Comparison of ENCODE assay signal across 12 cellular contexts in the genomic region with DNA sequence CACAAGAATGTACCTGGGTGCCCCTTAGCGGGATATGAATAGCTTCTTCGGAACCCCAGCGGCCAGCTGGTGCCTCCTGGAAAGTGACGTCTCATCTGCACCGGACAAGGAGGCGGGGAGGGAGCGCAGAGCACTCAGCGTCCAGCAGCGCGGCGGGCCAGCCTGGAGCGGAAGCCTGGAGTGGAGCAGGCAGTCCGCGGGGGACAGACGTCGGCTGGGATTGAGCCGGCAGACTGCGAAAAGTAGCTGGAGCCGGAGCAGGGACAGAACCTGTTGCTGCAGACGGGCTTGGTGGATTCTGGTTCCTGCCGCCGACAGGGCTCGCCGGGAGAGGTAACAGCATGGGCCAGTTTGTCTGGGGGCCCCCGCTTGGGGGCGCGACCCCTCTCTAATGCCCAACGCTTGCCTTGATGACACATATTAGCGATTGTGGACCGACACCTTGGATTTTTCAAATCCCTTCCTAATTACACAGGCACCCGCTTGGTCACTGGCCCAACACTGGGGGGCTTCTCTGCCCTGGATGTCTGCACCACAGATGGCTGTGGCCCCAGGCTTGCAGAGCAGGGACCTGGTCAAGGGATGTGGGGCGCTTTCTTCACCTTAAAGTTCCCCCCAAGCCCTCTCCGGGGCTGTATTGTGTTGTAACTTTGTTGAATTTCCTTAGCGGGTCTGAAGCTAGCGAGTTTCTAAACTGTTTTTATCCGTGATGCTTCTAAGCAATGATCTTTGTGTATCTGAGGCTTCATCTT. TPM values are rescaled to one million over a fixed set of nuclear protein-coding genes. Genes with fewer than 3 reads are reported as not detected.
DNase-seq lines count a peak whose midpoint lies in the region; ATAC-seq, FAIRE-seq and TF ChIP-seq lines count a peak whose summit lies in the region.
"Had no signal": no experiment of that assay in that cellular context is flagged by ENCODE, and none has a peak within 500 bp of the region (broad histone marks: within the 10 kb centered on the region; RNA-seq: fewer than 3 reads in every experiment).

A gene (plus strand): TSS at position 133 of the 752 bp plus-strand sequence. CDS start 96,592 bp downstream, outside the sequence.

- intact Hi-C loops in endothelial cell of umbilical vein (cut with micrococcal nuclease) (no loop called here), lower lobe of right lung (cut with DNase I) (no loop called here)

- H3K79me2 ChIP-seq in endothelial cell of umbilical vein (ENCODE audit: control insufficient read depth, insufficient read depth, low read length) = no peaks in the 10 kb centered on the region

- WGBS in upper lobe of left lung, 2 donors = 20 to 21% methylated on average over 17 to 36 of the region's 36 CpGs

- no peaks in the 10 kb centered on the region for H3K9me1 ChIP-seq in endothelial cell of umbilical vein (replicated peaks; ENCODE audit: control insufficient read depth, extremely low read depth, insufficient read depth, low read length)

- peak within 1 kb of the TSS; percentile 8 for H3K4me2 ChIP-seq in endothelial cell of umbilical vein (ENCODE audit: insufficient read depth, low read length)

- DNase-seq in NCI-H748 (lab: John Stamatoyannopoulos, UW; ENCODE audit: unreplicated experiment) = peak; percentile 64
- no peak for DNase-seq in NCI-H748 treated with DMSO at 0.1 percent for 48 hours (lab: John Stamatoyannopoulos, UW)
- peak; percentile 20 for DNase-seq in endothelial cell of umbilical vein (ENCODE audit: low read depth, low spot score)
- DNase-seq in lower lobe of right lung = peak; percentile 48
- peak; percentile 26 to 85 for DNase-seq in upper lobe of left lung
- DNase-seq in germinal center (ENCODE audit: low spot score) = no peak
- no peak for DNase-seq in GM10248 (ENCODE audit: extremely low spot score)
- DNase-seq in stimulated activated CD4-positive, alpha-beta T cell treated with anti-CD3 and anti-CD28 coated beads, Interleukin-2, amount 100 ng/mL, for 48 hours = no peak
- DNase-seq: activated effector memory CD4-positive, alpha-beta T cell treated with anti-CD3 and anti-CD28 coated beads, Interleukin-2, amount 50 U/mL, for 16 hours had no signal

- no TSS peak for BruUV-seq in endothelial cell of umbilical vein (replicated peaks; lab: Mats Ljungman, UMichigan)

- no peaks in the 10 kb centered on the region for H3K9me3 ChIP-seq in endothelial cell of umbilical vein (replicated peaks; ENCODE audit: control insufficient read depth, insufficient read depth, low read length)
- no peaks in the 10 kb centered on the region for H3K9me3 ChIP-seq in lower lobe of right lung
- no peaks in the 10 kb centered on the region for H3K9me3 ChIP-seq in upper lobe of left lung
- H3K9me3 ChIP-seq: SJSA1 had no signal

- H3K27me3 ChIP-seq in endothelial cell of umbilical vein (ENCODE audit: control insufficient read depth in 2 of 2, insufficient read depth in 2 of 2, low read length in 2 of 2) (peaks cover 2 to 16% of the 10 kb centered on the region in 2 experiments), lower lobe of right lung (ENCODE audit: low read depth) (peaks cover 16% of the 10 kb centered on the region), upper lobe of left lung (peaks cover 0 to 6% (median 0%) of the 10 kb centered on the region in 4 donors)
- H3K27me3 ChIP-seq: SJSA1 had no signal

- dilution Hi-C loops in endothelial cell of umbilical vein (cut with MboI; ENCODE audit: extremely low pct_ligation_motif_present, low sequenced_read_pairs) = no loop called here

- TF ChIP-seq CTCF in endothelial cell of umbilical vein (IDR thresholded peaks at IDR 0.05; ENCODE audit: extremely low read depth in 1 of 2, insufficient read depth in 1 of 2, low read depth in 1 of 2, low read length in 2 of 2) (no peak), lower lobe of right lung (IDR thresholded peaks at IDR 0.05) (no peak), upper lobe of left lung (IDR thresholded peaks at IDR 0.05) (no peak), GM10248 (IDR thresholded peaks at IDR 0.05; ENCODE audit: control extremely low read depth, extremely low read depth, low read depth, missing control alignments) (no peak)

- peak within 1 kb of the TSS in 2 of 3 experiments; percentile 13 to 16 for H3K4me3 ChIP-seq in endothelial cell of umbilical vein (replicated peaks in 1 of 3; ENCODE audit: insufficient read depth in 1 of 3, low read depth in 1 of 3, low read length in 3 of 3)
- H3K4me3 ChIP-seq in lower lobe of right lung = peak within 1 kb of the TSS; percentile 23
- H3K4me3 ChIP-seq in upper lobe of left lung = peak within 1 kb of the TSS in 2 of 4 donors; percentile 11 to 22
- H3K4me3 ChIP-seq: SJSA1 had no signal

- peak; percentile 72 to 78 for ATAC-seq in lower lobe of right lung
- ATAC-seq in upper lobe of left lung (ENCODE audit: low FRiP score in 2 of 2) = peak; percentile 66 to 82
- ATAC-seq: left colon had no signal

- TF ChIP-seq POLR2A in endothelial cell of umbilical vein (IDR thresholded peaks at IDR 0.05; ENCODE audit: low read depth, low read length) (no peak), upper lobe of left lung (IDR thresholded peaks at IDR 0.05) (no peak)

- H3K36me3 ChIP-seq in endothelial cell of umbilical vein (ENCODE audit: control insufficient read depth in 2 of 2, extremely low read depth in 1 of 2, insufficient read depth in 2 of 2, low read length in 2 of 2) = no peaks in the 10 kb centered on the region
- H3K36me3 ChIP-seq in lower lobe of right lung = no peaks in the 10 kb centered on the region
- no peaks in the 10 kb centered on the region for H3K36me3 ChIP-seq in upper lobe of left lung
- H3K36me3 ChIP-seq: SJSA1 had no signal

- H4K20me1 ChIP-seq in endothelial cell of umbilical vein (replicated peaks; ENCODE audit: control insufficient read depth, extremely low read depth, insufficient read depth, low read length) = no peaks in the 10 kb centered on the region

- FAIRE-seq in endothelial cell of umbilical vein (lab: Jason Lieb, UNC) = peak; percentile 12

- CTCF ChIA-PET in endothelial cell of umbilical vein (lab: Charles Lee) = interaction anchor here (1.0 kb wide), 1 partner anchor 22 kb away, joined by 3 read pairs; no protein-coding TSS in a partner anchor
- CTCF ChIA-PET in GM10248 (lab: Yijun Ruan, JAX) = interaction anchor here (1.8 kb wide), 1 partner anchor 22 kb away, joined by 5 read pairs; no protein-coding TSS in a partner anchor

- no peak for TF ChIP-seq EP300 in upper lobe of left lung (IDR thresholded peaks at IDR 0.05)

- H3K4me1 ChIP-seq in endothelial cell of umbilical vein (ENCODE audit: control insufficient read depth, extremely low read depth, insufficient read depth, low read length) (no peaks in the 10 kb centered on the region), lower lobe of right lung (no peaks in the 10 kb centered on the region), upper lobe of left lung (no peaks in the 10 kb centered on the region)
- H3K4me1 ChIP-seq: SJSA1 had no signal

- H3K27ac ChIP-seq in endothelial cell of umbilical vein (ENCODE audit: insufficient read depth, low read depth, low read length) (no peak within 1 kb of the TSS), lower lobe of right lung (no peak within 1 kb of the TSS), upper lobe of left lung (no peak within 1 kb of the TSS)
- H3K27ac ChIP-seq: SJSA1 had no signal

- no peak within 1 kb of the TSS for H2AFZ ChIP-seq in endothelial cell of umbilical vein (ENCODE audit: low read depth, low read length)

- no peak within 1 kb of the TSS for H3K9ac ChIP-seq in endothelial cell of umbilical vein (replicated peaks; ENCODE audit: extremely low read depth, insufficient read depth, low read length)

- POLR2A ChIA-PET in endothelial cell of umbilical vein (lab: Charles Lee) = no interaction called here
- POLR2A ChIA-PET in GM10248 (lab: Yijun Ruan, JAX) = no interaction called here

TF ChIP-seq in endothelial cell of umbilical vein, 7 proteins besides CTCF, POLR2A, EP300 and RAD21:
- TF ChIP-seq MYC (IDR thresholded peaks at IDR 0.05; ENCODE audit: low read depth, low read length) (no peak), EZH2 (IDR thresholded peaks at IDR 0.05; ENCODE audit: borderline replicate concordance, low read depth, low read length, severe bottlenecking) (peak; percentile 12)

RNA-seq across cellular contexts. Expression of the gene that starts here (rescaled TPM):
- total RNA-seq in endothelial cell of umbilical vein (0.23 TPM in 1 of 2 replicates, not detected in the other), lower lobe of right lung (not detected), upper lobe of left lung (not detected)
- 0.06 and 0.13 TPM in 2 replicates for polyA plus RNA-seq in endothelial cell of umbilical vein
- 0.08 and 0.14 TPM in 2 replicates for polyA plus RNA-seq in endothelial cell of umbilical vein (2011; cell fraction: cytosol; rRNA removed)
- 0.16 TPM in 1 of 2 replicates, not detected in the other for polyA plus RNA-seq in endothelial cell of umbilical vein (2011; cell fraction: nucleus; rRNA removed)
- not detected in 2 replicates for polyA plus RNA-seq in endothelial cell of umbilical vein (2012)
- 0.51 and 0.80 TPM in 2 replicates for polyA minus RNA-seq in endothelial cell of umbilical vein
- polyA minus RNA-seq in endothelial cell of umbilical vein (2011; cell fraction: cytosol; rRNA and poly(A)+ RNA removed) = not detected
- polyA minus RNA-seq in endothelial cell of umbilical vein (2011; cell fraction: nucleus; rRNA and poly(A)+ RNA removed) = not detected in 2 replicates
- total RNA-seq: left colon, SJSA1 had no signal
- polyA plus RNA-seq: IgD-negative memory B cell had no signal

Comparison
In these comparisons a context has a peak if more than half of its experiments do, and no peak if none do; other contexts are left out.
1. Peak in DNase-seq, H3K4me3 ChIP-seq and H3K4me2 ChIP-seq in endothelial cell of umbilical vein; RNA of the gene not detected or under 1 TPM.
2. Peak in DNase-seq, ATAC-seq and H3K4me3 ChIP-seq in lower lobe of right lung; RNA of the gene not detected or under 1 TPM.
3. Peak in DNase-seq and ATAC-seq in upper lobe of left lung; RNA of the gene not detected or under 1 TPM.